In the genomic region with DNA sequence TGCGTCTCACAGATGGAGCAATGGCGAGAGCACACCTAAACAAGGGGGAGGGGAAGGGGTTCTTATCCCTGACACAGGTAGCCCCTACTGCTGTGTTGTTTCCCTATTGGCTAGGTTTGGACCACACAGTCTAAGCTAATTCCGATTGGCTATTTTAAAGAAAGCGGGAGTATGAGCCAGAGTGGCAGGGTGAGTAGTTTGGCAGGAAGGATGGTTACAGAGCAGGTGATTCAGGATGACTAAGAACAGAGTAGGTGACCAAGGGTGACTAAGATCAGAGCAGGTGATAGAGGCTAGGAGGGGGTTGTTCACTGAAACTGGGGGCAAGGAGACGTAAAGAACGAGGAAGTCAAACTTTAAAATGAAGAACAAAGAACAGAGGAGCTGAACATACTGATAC, we compare ENCODE assay signal across 1 cellular context.
TF ChIP-seq lines count a peak whose summit lies in the region.

No MANE protein-coding gene starts in this region.

TF ChIP-seq in H1, 55 proteins besides CTCF, POLR2A, EP300 and RAD21 (continued from another document):
- TF ChIP-seq CHD2 (IDR thresholded peaks at IDR 0.05; ENCODE audit: low read length) (no peak), POU5F1 (IDR thresholded peaks at IDR 0.05; ENCODE audit: low read depth, low read length) (no peak)
